23 cellular contexts compared by ENCODE assay signal in the genomic region with DNA sequence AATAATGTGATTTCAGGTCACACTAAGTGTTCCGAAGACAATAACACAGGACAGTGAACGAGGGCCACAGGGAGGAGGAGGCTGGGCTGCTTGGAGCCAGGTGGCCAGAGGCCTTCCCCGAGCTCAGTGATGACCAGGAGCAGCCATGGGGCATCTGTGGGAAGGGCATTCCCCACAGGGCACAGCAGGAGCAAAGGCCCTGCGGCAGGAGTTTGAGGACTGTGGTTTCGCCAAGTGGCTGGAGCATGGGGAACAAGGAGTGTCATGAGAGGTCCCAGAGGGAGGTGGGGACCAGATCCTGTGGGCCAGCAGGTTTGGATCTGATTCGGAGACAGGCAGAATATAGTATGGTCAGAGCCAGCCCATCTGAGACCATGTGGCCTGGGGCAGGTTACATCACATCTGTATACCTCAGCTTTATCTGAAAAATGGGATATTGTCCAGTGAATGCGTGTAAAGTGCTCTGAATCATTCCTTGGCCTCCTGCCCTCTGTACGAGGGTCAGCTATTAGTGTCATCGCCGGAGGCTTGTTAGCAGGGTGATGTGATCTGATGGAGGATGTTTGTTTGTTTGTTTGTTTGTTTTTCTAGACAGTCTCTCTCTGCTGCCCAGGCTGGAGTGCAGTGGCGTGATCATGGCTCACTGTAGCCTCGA.
A peak's percentile ranks its signal among the peaks of the same experiment; 100 is the strongest.
DNase-seq lines count a peak whose midpoint lies in the region; ATAC-seq, FAIRE-seq and TF ChIP-seq lines count a peak whose summit lies in the region.
"Had no signal": no experiment of that assay in that cellular context is flagged by ENCODE, and none has a peak within 500 bp of the region (broad histone marks: within the 10 kb centered on the region; RNA-seq: fewer than 3 reads in every experiment).

No MANE protein-coding gene starts in this region.

- H3K9me3 ChIP-seq in kidney (ENCODE audit: control insufficient read depth in 1 of 2, low read length in 2 of 2) (no peaks in the 10 kb centered on the region), WERI-Rb-1 (ENCODE audit: severe bottlenecking) (no peaks in the 10 kb centered on the region)
- H3K9me3 ChIP-seq: gastroesophageal sphincter, SJSA1, transverse colon had no signal

- intact Hi-C loops in kidney (cut with DNase I): no loop called here

- H3K36me3 ChIP-seq in bronchial epithelial cell (ENCODE audit: control insufficient read depth, insufficient read depth, low read length): peaks cover 3% of the 10 kb centered on the region
- peaks cover 8 to 14% of the 10 kb centered on the region in 2 donors for H3K36me3 ChIP-seq in kidney (ENCODE audit: control insufficient read depth in 1 of 2, insufficient read depth in 2 of 2, low read length in 2 of 2)
- peaks cover 89% of the 10 kb centered on the region for H3K36me3 ChIP-seq in WERI-Rb-1
- H3K36me3 ChIP-seq: brain microvascular endothelial cell, SJSA1, transverse colon had no signal

- TF ChIP-seq CTCF in bronchial epithelial cell (IDR thresholded peaks at IDR 0.05; ENCODE audit: insufficient read depth, low read length, severe bottlenecking) (no peak), kidney (IDR thresholded peaks at IDR 0.05; ENCODE audit: borderline replicate concordance, extremely low read depth, insufficient read depth) (no peak), WERI-Rb-1 (IDR thresholded peaks at IDR 0.05; ENCODE audit: low read depth, low read length) (no peak)

- no peak for ATAC-seq in HG02938 (IDR thresholded peaks at IDR 0.05; ENCODE audit: unreplicated experiment)
- ATAC-seq: activated CD8-positive, alpha-beta T cell treated with anti-CD3 and anti-CD28 coated beads for 36 hours; activated T-cell treated with anti-CD3 and anti-CD28 coated beads, Interleukin-2, amount 50 U/mL, for 4 hours; gastroesophageal sphincter had no signal

- H3K4me1 ChIP-seq in kidney (ENCODE audit: control insufficient read depth in 1 of 2, insufficient read depth in 1 of 2, low read depth in 1 of 2, low read length in 2 of 2): peaks cover 6 to 11% of the 10 kb centered on the region in 2 donors

- FAIRE-seq in bronchial epithelial cell (lab: Jason Lieb, UNC): peak; percentile 23
- no peak for FAIRE-seq in kidney (lab: Jason Lieb, UNC)
- FAIRE-seq: H1 had no signal

- H3K27me3 ChIP-seq in bronchial epithelial cell (ENCODE audit: control insufficient read depth, insufficient read depth, low read length): no peaks in the 10 kb centered on the region
- no peaks in the 10 kb centered on the region for H3K27me3 ChIP-seq in WERI-Rb-1 (ENCODE audit: insufficient read depth, low read depth, severe bottlenecking)
- H3K27me3 ChIP-seq: brain microvascular endothelial cell, gastroesophageal sphincter, SJSA1, transverse colon had no signal

- no peak overlapping the region for H3K4me3 ChIP-seq in bronchial epithelial cell (ENCODE audit: low read depth, low read length)
- H3K4me3 ChIP-seq in kidney (ENCODE audit: low read length in 2 of 2): no peak overlapping the region
- no peak overlapping the region for H3K4me3 ChIP-seq in WERI-Rb-1 (ENCODE audit: low read depth, low read length)
- H3K4me3 ChIP-seq: gastroesophageal sphincter, SJSA1, transverse colon had no signal

- no peak overlapping the region for H3K9ac ChIP-seq in kidney (ENCODE audit: low read length in 2 of 2)

- H3K27ac ChIP-seq in kidney (ENCODE audit: low read depth in 2 of 2, low read length in 2 of 2): no peak overlapping the region
- no peak overlapping the region; the same call in 1 of the 2 replicates for H3K27ac ChIP-seq in WERI-Rb-1
- H3K27ac ChIP-seq: brain microvascular endothelial cell, gastroesophageal sphincter, SJSA1, transverse colon had no signal

- DNase-seq in GM04504 (ENCODE audit: low read depth): peak; percentile 40
- peak; percentile 53 for DNase-seq in NCI-H460 (ENCODE audit: extremely low read depth, low read depth)
- DNase-seq in bronchial epithelial cell (ENCODE audit: low read depth): no peak
- DNase-seq in kidney: peak; percentile 46
- DNase-seq in SKM-1 (lab: John Stamatoyannopoulos, UW; ENCODE audit: unreplicated experiment): no peak
- DNase-seq in iPS-NIHi7 (ENCODE audit: extremely low spot score): no peak
- DNase-seq in WERI-Rb-1: no peak
- DNase-seq: activated B cell treated with CpG ODN at 0.5 μM for 24 hours; activated CD8-positive, alpha-beta T cell treated with anti-CD3 and anti-CD28 coated beads for 36 hours; activated T-cell treated with anti-CD3 and anti-CD28 coated beads, Interleukin-2, amount 50 U/mL, for 4 hours; brain microvascular endothelial cell; CD8-positive, alpha-beta memory T cell; cortex of kidney; DMS53; NCI-H1436 treated with DMSO at 0.1 percent for 48 hours; NCI-H748 treated with DMSO at 0.1 percent for 48 hours; occipital lobe; stimulated activated CD4-positive, alpha-beta T cell treated with anti-CD3 and anti-CD28 coated beads, Interleukin-4, amount 100 ng/mL, for 1 hour; transverse colon had no signal

Comparison
In these comparisons a context has a peak if more than half of its experiments do, and no peak if none do; other contexts are left out.
1. DNase-seq: peak in GM04504 (single experiment), NCI-H460 (single experiment) and kidney (single experiment); none in bronchial epithelial cell (single experiment), SKM-1 (single experiment), iPS-NIHi7 (single experiment) and WERI-Rb-1 (single experiment).